ENCODE assay signal across 22 cellular contexts in genomic region chr6:56507517-56507916, GRCh38.
DNase-seq lines count a peak whose midpoint lies in the region; ATAC-seq and TF ChIP-seq lines count a peak whose summit lies in the region.
"Had no signal": no experiment of that assay in that cellular context is flagged by ENCODE, and none has a peak within 500 bp of the region (broad histone marks: within the 10 kb centered on the region; RNA-seq: fewer than 3 reads in every experiment).

No MANE protein-coding gene starts in this region.

- DNase-seq in GM23338 (ENCODE audit: low spot score) (no peak), coronary artery (ENCODE audit: low spot score) (no peak), right cardiac atrium (peak; percentile 39 to 57 (median 42)), stomach (no peak), NOMO-1 (lab: John Stamatoyannopoulos, UW; ENCODE audit: unreplicated experiment in 2 of 2) (no peak)
- no peak for DNase-seq in activated naive CD4-positive, alpha-beta T cell treated with anti-CD3 and anti-CD28 coated beads, Interleukin-2, amount 50 U/mL, for 72 hours (ENCODE audit: low spot score in 2 of 2)
- DNase-seq in activated naive CD4-positive, alpha-beta T cell treated with anti-CD3 and anti-CD28 coated beads, Interleukin-2, amount 50 U/mL, for 16 hours = no peak
- no peak for DNase-seq in activated CD4-positive, alpha-beta T cell treated with anti-CD3 and anti-CD28 coated beads, Interleukin-2, amount 10 ng/mL, durations not matched to agents 7 days and 5 days
- DNase-seq: ACHN; activated CD4-positive, alpha-beta T cell treated with anti-CD3 and anti-CD28 coated beads, Interleukin-2, amount 50 U/mL, for 1 hour; activated naive CD4-positive, alpha-beta T cell treated with anti-CD3 and anti-CD28 coated beads, Interleukin-2, amount 10 ng/mL, durations not matched to agents 7 days and 5 days; DND-41; hypothalamus; NCI-H1436 treated with DMSO at 0.1 percent for 48 hours; NCI-H774; pancreas; Peyer's patch; trophoblast cell had no signal

- H2AFZ ChIP-seq in GM23338 = no peak overlapping the region

- no peak overlapping the region for H3K4me3 Mint-ChIP-seq in GM23338
- H3K4me3 Mint-ChIP-seq in activated CD4-positive, alpha-beta T cell treated with anti-CD3 and anti-CD28 coated beads, Interleukin-2, amount 10 ng/mL, durations not matched to agents 7 days and 5 days = no peak overlapping the region
- H3K4me3 Mint-ChIP-seq: activated naive CD4-positive, alpha-beta T cell treated with anti-CD3 and anti-CD28 coated beads, Interleukin-2, amount 10 ng/mL, durations not matched to agents 7 days and 5 days; brain; CD4-positive, alpha-beta memory T cell had no signal

- H3K27ac ChIP-seq in GM23338 (ENCODE audit: low read depth) = 0 out of 2 replicates have a peak overlapping the region, but pooled peaks have one; percentile 33
- H3K27ac ChIP-seq in coronary artery = peak overlapping the region; percentile 84
- peak overlapping the region; percentile 25 for H3K27ac ChIP-seq in right cardiac atrium (ENCODE audit: low read length)
- peak overlapping the region in 3 of 5 donors; percentile 24 to 73 (median 27) for H3K27ac ChIP-seq in stomach
- H3K27ac ChIP-seq: pancreas had no signal

- TF ChIP-seq POLR2A in stomach (IDR thresholded peaks at IDR 0.05) = no peak

- H3K9me3 ChIP-seq in right cardiac atrium (ENCODE audit: control insufficient read depth, low read length) (no peaks in the 10 kb centered on the region), stomach (no peaks in the 10 kb centered on the region)
- H3K9me3 ChIP-seq: pancreas, Peyer's patch had no signal

- no peaks in the 10 kb centered on the region for H3F3A ChIP-seq in GM23338 (replicated peaks; ENCODE audit: low read depth)

- H3K4me1 Mint-ChIP-seq in GM23338 = no peaks in the 10 kb centered on the region
- no peaks in the 10 kb centered on the region for H3K4me1 Mint-ChIP-seq in activated CD4-positive, alpha-beta T cell treated with anti-CD3 and anti-CD28 coated beads, Interleukin-2, amount 10 ng/mL, durations not matched to agents 7 days and 5 days
- H3K4me1 Mint-ChIP-seq: activated naive CD4-positive, alpha-beta T cell treated with anti-CD3 and anti-CD28 coated beads, Interleukin-2, amount 10 ng/mL, durations not matched to agents 7 days and 5 days; brain; CD4-positive, alpha-beta memory T cell had no signal

- no peaks in the 10 kb centered on the region for H3K9me3 Mint-ChIP-seq in GM23338
- no peaks in the 10 kb centered on the region for H3K9me3 Mint-ChIP-seq in activated naive CD4-positive, alpha-beta T cell treated with anti-CD3 and anti-CD28 coated beads, Interleukin-2, amount 50 U/mL, for 72 hours
- no peaks in the 10 kb centered on the region for H3K9me3 Mint-ChIP-seq in activated CD4-positive, alpha-beta T cell treated with anti-CD3 and anti-CD28 coated beads, Interleukin-2, amount 10 ng/mL, durations not matched to agents 7 days and 5 days
- H3K9me3 Mint-ChIP-seq: activated naive CD4-positive, alpha-beta T cell treated with anti-CD3 and anti-CD28 coated beads, Interleukin-2, amount 10 ng/mL, durations not matched to agents 7 days and 5 days; brain had no signal

- peaks cover 9% of the 10 kb centered on the region for H3K36me3 ChIP-seq in GM23338 (ENCODE audit: insufficient read depth)
- H3K36me3 ChIP-seq in stomach = peaks cover 20 to 53% (median 38%) of the 10 kb centered on the region in 4 donors

- ATAC-seq in GM23338 (no peak), right cardiac atrium (peak; percentile 68 to 72)
- no peak for ATAC-seq in activated naive CD4-positive, alpha-beta T cell treated with anti-CD3 and anti-CD28 coated beads, Interleukin-2, amount 50 U/mL, for 72 hours
- ATAC-seq: HCT116, pancreas had no signal

- H3K79me2 ChIP-seq in GM23338 (replicated peaks; ENCODE audit: insufficient read depth) = no peaks in the 10 kb centered on the region

- intact Hi-C loops in right cardiac atrium (cut with DNase I) (no loop called here), stomach (cut with DNase I; ENCODE audit: low total_unique reads) (no loop called here)

- no peaks in the 10 kb centered on the region for H3K4me1 ChIP-seq in GM23338 (ENCODE audit: insufficient read depth)
- peaks cover 13% of the 10 kb centered on the region for H3K4me1 ChIP-seq in right cardiac atrium (ENCODE audit: control insufficient read depth, insufficient read depth, low read length)
- H3K4me1 ChIP-seq in stomach = peaks cover 0 to 38% (median 18%) of the 10 kb centered on the region in 4 donors
- H3K4me1 ChIP-seq: Peyer's patch had no signal

- no peak for TF ChIP-seq EP300 in stomach (IDR thresholded peaks at IDR 0.05)

- POLR2A ChIA-PET in activated CD4-positive, alpha-beta T cell treated with anti-CD3 and anti-CD28 coated beads, Interleukin-2, amount 10 ng/mL, durations not matched to agents 7 days and 5 days (lab: Charles Lee) = no interaction called here

- no peak overlapping the region for H3K4me2 ChIP-seq in GM23338
- H3K4me2 ChIP-seq: smooth muscle cell had no signal

- H3K36me3 Mint-ChIP-seq in GM23338 (ENCODE audit: low read depth) = peaks cover 19% of the 10 kb centered on the region
- H3K36me3 Mint-ChIP-seq in activated naive CD4-positive, alpha-beta T cell treated with anti-CD3 and anti-CD28 coated beads, Interleukin-2, amount 50 U/mL, for 72 hours = no peaks in the 10 kb centered on the region
- no peaks in the 10 kb centered on the region for H3K36me3 Mint-ChIP-seq in activated CD4-positive, alpha-beta T cell treated with anti-CD3 and anti-CD28 coated beads, Interleukin-2, amount 10 ng/mL, durations not matched to agents 7 days and 5 days (ENCODE audit: low read depth)
- H3K36me3 Mint-ChIP-seq: activated naive CD4-positive, alpha-beta T cell treated with anti-CD3 and anti-CD28 coated beads, Interleukin-2, amount 10 ng/mL, durations not matched to agents 7 days and 5 days; CD4-positive, alpha-beta memory T cell had no signal

- no peaks in the 10 kb centered on the region for H3K9me2 ChIP-seq in GM23338 (ENCODE audit: insufficient read depth)

- no peak overlapping the region for H3K4me3 ChIP-seq in GM23338
- no peak overlapping the region for H3K4me3 ChIP-seq in coronary artery
- H3K4me3 ChIP-seq in right cardiac atrium (ENCODE audit: low read length) = no peak overlapping the region
- H3K4me3 ChIP-seq in stomach = no peak overlapping the region
- H3K4me3 ChIP-seq: pancreas, Peyer's patch, smooth muscle cell had no signal

- CTCF ChIA-PET in activated CD4-positive, alpha-beta T cell treated with anti-CD3 and anti-CD28 coated beads, Interleukin-2, amount 10 ng/mL, durations not matched to agents 7 days and 5 days (lab: Charles Lee) = interaction anchor here (0.6 kb wide), 1 partner anchor 222 kb away, joined by 3 read pairs; no protein-coding TSS in a partner anchor

- TF ChIP-seq CTCF in GM23338 (conservative IDR thresholded peaks at IDR 0.05; ENCODE audit: low read depth in 2 of 2) = no peak
- TF ChIP-seq CTCF in coronary artery (IDR thresholded peaks at IDR 0.05) = no peak
- no peak for TF ChIP-seq CTCF in stomach (IDR thresholded peaks at IDR 0.05)

- H3K27ac Mint-ChIP-seq in GM23338 = no peak overlapping the region
- H3K27ac Mint-ChIP-seq in activated naive CD4-positive, alpha-beta T cell treated with anti-CD3 and anti-CD28 coated beads, Interleukin-2, amount 50 U/mL, for 72 hours = no peak overlapping the region
- H3K27ac Mint-ChIP-seq in activated CD4-positive, alpha-beta T cell treated with anti-CD3 and anti-CD28 coated beads, Interleukin-2, amount 10 ng/mL, durations not matched to agents 7 days and 5 days = no peak overlapping the region
- H3K27ac Mint-ChIP-seq: activated naive CD4-positive, alpha-beta T cell treated with anti-CD3 and anti-CD28 coated beads, Interleukin-2, amount 10 ng/mL, durations not matched to agents 7 days and 5 days; CD4-positive, alpha-beta memory T cell had no signal

- no peaks in the 10 kb centered on the region; the same call in 1 of the 2 replicates for H4K20me1 ChIP-seq in GM23338 (replicated peaks; ENCODE audit: insufficient read depth)

- no peaks in the 10 kb centered on the region for H3K27me3 Mint-ChIP-seq in GM23338 (ENCODE audit: insufficient read depth, low read depth, poor library complexity)
- H3K27me3 Mint-ChIP-seq in activated CD4-positive, alpha-beta T cell treated with anti-CD3 and anti-CD28 coated beads, Interleukin-2, amount 10 ng/mL, durations not matched to agents 7 days and 5 days = no peaks in the 10 kb centered on the region
- H3K27me3 Mint-ChIP-seq: activated naive CD4-positive, alpha-beta T cell treated with anti-CD3 and anti-CD28 coated beads, Interleukin-2, amount 10 ng/mL, durations not matched to agents 7 days and 5 days; brain; CD4-positive, alpha-beta memory T cell had no signal

- H3K27me3 ChIP-seq in GM23338 (ENCODE audit: insufficient read depth) (no peaks in the 10 kb centered on the region), right cardiac atrium (ENCODE audit: control insufficient read depth, insufficient read depth) (no peaks in the 10 kb centered on the region), stomach (no peaks in the 10 kb centered on the region)
- H3K27me3 ChIP-seq: pancreas, Peyer's patch had no signal

- WGBS in right cardiac atrium = 50% methylated on average over 4 of the region's 4 CpGs
- 66 to 79% (median 72%) methylated on average over 4 of the region's 4 CpGs for WGBS in stomach, 5 donors

TF ChIP-seq in GM23338, 12 proteins besides CTCF, POLR2A, EP300 and RAD21 (continues in another document):
- TF ChIP-seq, protein P1, sequence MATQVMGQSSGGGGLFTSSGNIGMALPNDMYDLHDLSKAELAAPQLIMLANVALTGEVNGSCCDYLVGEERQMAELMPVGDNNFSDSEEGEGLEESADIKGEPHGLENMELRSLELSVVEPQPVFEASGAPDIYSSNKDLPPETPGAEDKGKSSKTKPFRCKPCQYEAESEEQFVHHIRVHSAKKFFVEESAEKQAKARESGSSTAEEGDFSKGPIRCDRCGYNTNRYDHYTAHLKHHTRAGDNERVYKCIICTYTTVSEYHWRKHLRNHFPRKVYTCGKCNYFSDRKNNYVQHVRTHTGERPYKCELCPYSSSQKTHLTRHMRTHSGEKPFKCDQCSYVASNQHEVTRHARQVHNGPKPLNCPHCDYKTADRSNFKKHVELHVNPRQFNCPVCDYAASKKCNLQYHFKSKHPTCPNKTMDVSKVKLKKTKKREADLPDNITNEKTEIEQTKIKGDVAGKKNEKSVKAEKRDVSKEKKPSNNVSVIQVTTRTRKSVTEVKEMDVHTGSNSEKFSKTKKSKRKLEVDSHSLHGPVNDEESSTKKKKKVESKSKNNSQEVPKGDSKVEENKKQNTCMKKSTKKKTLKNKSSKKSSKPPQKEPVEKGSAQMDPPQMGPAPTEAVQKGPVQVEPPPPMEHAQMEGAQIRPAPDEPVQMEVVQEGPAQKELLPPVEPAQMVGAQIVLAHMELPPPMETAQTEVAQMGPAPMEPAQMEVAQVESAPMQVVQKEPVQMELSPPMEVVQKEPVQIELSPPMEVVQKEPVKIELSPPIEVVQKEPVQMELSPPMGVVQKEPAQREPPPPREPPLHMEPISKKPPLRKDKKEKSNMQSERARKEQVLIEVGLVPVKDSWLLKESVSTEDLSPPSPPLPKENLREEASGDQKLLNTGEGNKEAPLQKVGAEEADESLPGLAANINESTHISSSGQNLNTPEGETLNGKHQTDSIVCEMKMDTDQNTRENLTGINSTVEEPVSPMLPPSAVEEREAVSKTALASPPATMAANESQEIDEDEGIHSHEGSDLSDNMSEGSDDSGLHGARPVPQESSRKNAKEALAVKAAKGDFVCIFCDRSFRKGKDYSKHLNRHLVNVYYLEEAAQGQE (IDR thresholded peaks at IDR 0.05; ENCODE audit: unreplicated experiment) = no peak
- no peak for TF ChIP-seq STAT1 (IDR thresholded peaks at IDR 0.05; ENCODE audit: unreplicated experiment)

Comparison
In these comparisons a context has a peak if more than half of its experiments do, and no peak if none do; other contexts are left out.
1. ATAC-seq: peak in right cardiac atrium (2 of 2); none in GM23338 (single experiment) and activated naive CD4-positive, alpha-beta T cell treated with anti-CD3 and anti-CD28 coated beads, Interleukin-2, amount 50 U/mL, for 72 hours (0 of 2).
2. DNase-seq: peak in right cardiac atrium (3 of 3); none in GM23338 (single experiment), coronary artery (single experiment), stomach (single experiment), activated naive CD4-positive, alpha-beta T cell treated with anti-CD3 and anti-CD28 coated beads, Interleukin-2, amount 50 U/mL, for 72 hours (0 of 2), NOMO-1 (0 of 2), activated naive CD4-positive, alpha-beta T cell treated with anti-CD3 and anti-CD28 coated beads, Interleukin-2, amount 50 U/mL, for 16 hours (single experiment) and activated CD4-positive, alpha-beta T cell treated with anti-CD3 and anti-CD28 coated beads, Interleukin-2, amount 10 ng/mL, durations not matched to agents 7 days and 5 days (single experiment).
3. H3K27ac ChIP-seq: peak in every context shown above with its lines; median percentile 84 in coronary artery; 33 in GM23338; 27 in stomach; 25 in right cardiac atrium.